Comparison of ENCODE assay signal across 1 cellular context in the genomic region with DNA sequence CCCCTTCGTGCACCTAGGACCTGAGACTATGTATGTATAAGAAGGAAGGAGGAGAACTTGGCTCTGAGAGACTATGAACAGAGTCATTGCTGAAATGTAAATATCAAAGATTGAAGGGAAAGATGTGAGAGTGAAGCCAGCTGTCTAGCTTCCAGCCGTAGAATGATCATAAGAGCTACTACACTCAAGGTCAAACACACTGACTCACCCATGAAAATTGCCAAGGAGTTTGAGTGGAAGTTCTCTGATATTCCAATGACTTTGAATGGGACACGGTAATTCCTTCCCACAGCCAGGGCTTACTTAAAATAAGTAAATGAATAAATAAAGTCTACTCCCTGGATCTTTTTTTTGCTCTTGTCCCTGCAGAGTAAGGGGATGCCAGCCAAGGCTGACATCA.
TF ChIP-seq lines count a peak whose summit lies in the region.

No MANE protein-coding gene starts in this region.

TF ChIP-seq in SK-N-SH, 30 proteins besides CTCF, POLR2A, EP300 and RAD21 (continued from another document):
- TF ChIP-seq, protein P1, sequence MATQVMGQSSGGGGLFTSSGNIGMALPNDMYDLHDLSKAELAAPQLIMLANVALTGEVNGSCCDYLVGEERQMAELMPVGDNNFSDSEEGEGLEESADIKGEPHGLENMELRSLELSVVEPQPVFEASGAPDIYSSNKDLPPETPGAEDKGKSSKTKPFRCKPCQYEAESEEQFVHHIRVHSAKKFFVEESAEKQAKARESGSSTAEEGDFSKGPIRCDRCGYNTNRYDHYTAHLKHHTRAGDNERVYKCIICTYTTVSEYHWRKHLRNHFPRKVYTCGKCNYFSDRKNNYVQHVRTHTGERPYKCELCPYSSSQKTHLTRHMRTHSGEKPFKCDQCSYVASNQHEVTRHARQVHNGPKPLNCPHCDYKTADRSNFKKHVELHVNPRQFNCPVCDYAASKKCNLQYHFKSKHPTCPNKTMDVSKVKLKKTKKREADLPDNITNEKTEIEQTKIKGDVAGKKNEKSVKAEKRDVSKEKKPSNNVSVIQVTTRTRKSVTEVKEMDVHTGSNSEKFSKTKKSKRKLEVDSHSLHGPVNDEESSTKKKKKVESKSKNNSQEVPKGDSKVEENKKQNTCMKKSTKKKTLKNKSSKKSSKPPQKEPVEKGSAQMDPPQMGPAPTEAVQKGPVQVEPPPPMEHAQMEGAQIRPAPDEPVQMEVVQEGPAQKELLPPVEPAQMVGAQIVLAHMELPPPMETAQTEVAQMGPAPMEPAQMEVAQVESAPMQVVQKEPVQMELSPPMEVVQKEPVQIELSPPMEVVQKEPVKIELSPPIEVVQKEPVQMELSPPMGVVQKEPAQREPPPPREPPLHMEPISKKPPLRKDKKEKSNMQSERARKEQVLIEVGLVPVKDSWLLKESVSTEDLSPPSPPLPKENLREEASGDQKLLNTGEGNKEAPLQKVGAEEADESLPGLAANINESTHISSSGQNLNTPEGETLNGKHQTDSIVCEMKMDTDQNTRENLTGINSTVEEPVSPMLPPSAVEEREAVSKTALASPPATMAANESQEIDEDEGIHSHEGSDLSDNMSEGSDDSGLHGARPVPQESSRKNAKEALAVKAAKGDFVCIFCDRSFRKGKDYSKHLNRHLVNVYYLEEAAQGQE (IDR thresholded peaks at IDR 0.05; ENCODE audit: low read depth, low read length): no peak
- TF ChIP-seq, protein P2, sequence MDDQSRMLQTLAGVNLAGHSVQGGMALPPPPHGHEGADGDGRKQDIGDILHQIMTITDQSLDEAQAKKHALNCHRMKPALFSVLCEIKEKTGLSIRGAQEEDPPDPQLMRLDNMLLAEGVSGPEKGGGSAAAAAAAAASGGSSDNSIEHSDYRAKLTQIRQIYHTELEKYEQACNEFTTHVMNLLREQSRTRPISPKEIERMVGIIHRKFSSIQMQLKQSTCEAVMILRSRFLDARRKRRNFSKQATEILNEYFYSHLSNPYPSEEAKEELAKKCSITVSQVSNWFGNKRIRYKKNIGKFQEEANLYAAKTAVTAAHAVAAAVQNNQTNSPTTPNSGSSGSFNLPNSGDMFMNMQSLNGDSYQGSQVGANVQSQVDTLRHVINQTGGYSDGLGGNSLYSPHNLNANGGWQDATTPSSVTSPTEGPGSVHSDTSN (IDR thresholded peaks at IDR 0.05): peak; percentile 72
- TF ChIP-seq POLR2AphosphoS5 (IDR thresholded peaks at IDR 0.05; ENCODE audit: low read depth, low read length): no peak
- TF ChIP-seq FOXJ3 (CRISPR knock-in tag; IDR thresholded peaks at IDR 0.05): no peak
- no peak for TF ChIP-seq YY1 (IDR thresholded peaks at IDR 0.05; ENCODE audit: low read depth)
- TF ChIP-seq FOSL2 (IDR thresholded peaks at IDR 0.05; ENCODE audit: borderline replicate concordance, low read depth): peak; percentile 55; the same call in 1 of the 2 replicates
- no peak for TF ChIP-seq RFX5 (IDR thresholded peaks at IDR 0.05; ENCODE audit: low read length)
- TF ChIP-seq, protein P3, sequence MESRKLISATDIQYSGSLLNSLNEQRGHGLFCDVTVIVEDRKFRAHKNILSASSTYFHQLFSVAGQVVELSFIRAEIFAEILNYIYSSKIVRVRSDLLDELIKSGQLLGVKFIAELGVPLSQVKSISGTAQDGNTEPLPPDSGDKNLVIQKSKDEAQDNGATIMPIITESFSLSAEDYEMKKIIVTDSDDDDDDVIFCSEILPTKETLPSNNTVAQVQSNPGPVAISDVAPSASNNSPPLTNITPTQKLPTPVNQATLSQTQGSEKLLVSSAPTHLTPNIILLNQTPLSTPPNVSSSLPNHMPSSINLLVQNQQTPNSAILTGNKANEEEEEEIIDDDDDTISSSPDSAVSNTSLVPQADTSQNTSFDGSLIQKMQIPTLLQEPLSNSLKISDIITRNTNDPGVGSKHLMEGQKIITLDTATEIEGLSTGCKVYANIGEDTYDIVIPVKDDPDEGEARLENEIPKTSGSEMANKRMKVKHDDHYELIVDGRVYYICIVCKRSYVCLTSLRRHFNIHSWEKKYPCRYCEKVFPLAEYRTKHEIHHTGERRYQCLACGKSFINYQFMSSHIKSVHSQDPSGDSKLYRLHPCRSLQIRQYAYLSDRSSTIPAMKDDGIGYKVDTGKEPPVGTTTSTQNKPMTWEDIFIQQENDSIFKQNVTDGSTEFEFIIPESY (IDR thresholded peaks at IDR 0.05; ENCODE audit: borderline replicate concordance, low read depth): no peak
- no peak for TF ChIP-seq SMC3 (IDR thresholded peaks at IDR 0.05; ENCODE audit: low read depth, low read length)
- TF ChIP-seq SIN3A (IDR thresholded peaks at IDR 0.05; ENCODE audit: borderline replicate concordance, low read depth, low read length): no peak
- TF ChIP-seq CHD2 (IDR thresholded peaks at IDR 0.05; ENCODE audit: low read length, partially characterized antibody): no peak
- peak; percentile 54 for TF ChIP-seq NFIC (IDR thresholded peaks at IDR 0.05; ENCODE audit: borderline replicate concordance)
- TF ChIP-seq, protein P4, sequence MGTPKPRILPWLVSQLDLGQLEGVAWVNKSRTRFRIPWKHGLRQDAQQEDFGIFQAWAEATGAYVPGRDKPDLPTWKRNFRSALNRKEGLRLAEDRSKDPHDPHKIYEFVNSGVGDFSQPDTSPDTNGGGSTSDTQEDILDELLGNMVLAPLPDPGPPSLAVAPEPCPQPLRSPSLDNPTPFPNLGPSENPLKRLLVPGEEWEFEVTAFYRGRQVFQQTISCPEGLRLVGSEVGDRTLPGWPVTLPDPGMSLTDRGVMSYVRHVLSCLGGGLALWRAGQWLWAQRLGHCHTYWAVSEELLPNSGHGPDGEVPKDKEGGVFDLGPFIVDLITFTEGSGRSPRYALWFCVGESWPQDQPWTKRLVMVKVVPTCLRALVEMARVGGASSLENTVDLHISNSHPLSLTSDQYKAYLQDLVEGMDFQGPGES (IDR thresholded peaks at IDR 0.05; ENCODE audit: low read depth, low read length): no peak
- TF ChIP-seq MXI1 (IDR thresholded peaks at IDR 0.05; ENCODE audit: low read depth, low read length): no peak
- no peak for TF ChIP-seq ELF1 (IDR thresholded peaks at IDR 0.05)
- TF ChIP-seq, protein P5, sequence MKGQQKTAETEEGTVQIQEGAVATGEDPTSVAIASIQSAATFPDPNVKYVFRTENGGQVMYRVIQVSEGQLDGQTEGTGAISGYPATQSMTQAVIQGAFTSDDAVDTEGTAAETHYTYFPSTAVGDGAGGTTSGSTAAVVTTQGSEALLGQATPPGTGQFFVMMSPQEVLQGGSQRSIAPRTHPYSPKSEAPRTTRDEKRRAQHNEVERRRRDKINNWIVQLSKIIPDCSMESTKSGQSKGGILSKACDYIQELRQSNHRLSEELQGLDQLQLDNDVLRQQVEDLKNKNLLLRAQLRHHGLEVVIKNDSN (IDR thresholded peaks at IDR 0.05; ENCODE audit: borderline replicate concordance, low read depth): no peak
- no peak for TF ChIP-seq NRF1 (IDR thresholded peaks at IDR 0.05; ENCODE audit: low read depth, low read length)
- TF ChIP-seq MEF2A (IDR thresholded peaks at IDR 0.05; ENCODE audit: borderline replicate concordance, low read depth): no peak
- no peak for TF ChIP-seq TAF1 (IDR thresholded peaks at IDR 0.05; ENCODE audit: borderline replicate concordance, low read depth, low read length)
- TF ChIP-seq GABPA (IDR thresholded peaks at IDR 0.05; ENCODE audit: low read depth): no peak
- TF ChIP-seq FOXM1 (IDR thresholded peaks at IDR 0.05; ENCODE audit: low read depth): no peak
TF ChIP-seq in SK-N-SH: peak in this region for 6.
